20 cellular contexts compared by ENCODE assay signal in genomic region chr6:36326351-36326995, GRCh38. TPM values are rescaled to one million over a fixed set of nuclear protein-coding genes. Genes with fewer than 3 reads are reported as not detected.
A peak's percentile ranks its signal among the peaks of the same experiment; 100 is the strongest.
DNase-seq lines count a peak whose midpoint lies in the region; ATAC-seq, FAIRE-seq and TF ChIP-seq lines count a peak whose summit lies in the region.
"Had no signal": no experiment of that assay in that cellular context is flagged by ENCODE, and none has a peak within 500 bp of the region (broad histone marks: within the 10 kb centered on the region; RNA-seq: fewer than 3 reads in every experiment).

No MANE protein-coding gene starts in this region.

- BruUV-seq in GM12878 (replicated peaks; lab: Mats Ljungman, UMichigan): no TSS peak

- DNase-seq in NCI-H524 (lab: John Stamatoyannopoulos, UW) (peak; percentile 45 to 63), NCI-H524 treated with DMSO at 0.1 percent for 48 hours (lab: John Stamatoyannopoulos, UW) (no peak), GM12878 (ENCODE audit: low read depth, low spot score) (no peak), left lung (peak in 1 of 2 donors; percentile 52), sciatic nerve (ENCODE audit: low spot score) (no peak)
- no peak for DNase-seq in activated T-cell treated with anti-CD3 and anti-CD28 coated beads, Interleukin-2, amount 50 U/mL, for 48 hours
- DNase-seq: activated CD4-positive, alpha-beta T cell treated with anti-CD3 and anti-CD28 coated beads for 36 hours; activated naive CD8-positive, alpha-beta T cell treated with anti-CD3 and anti-CD28 coated beads, Interleukin-2, amount 10 ng/mL, durations not matched to agents 7 days and 5 days; GOT3; hippocampal formation; NCI-H1105 treated with DMSO at 0.1 percent for 48 hours; NCI-H774; RPMI8226; small intestine; T-helper 2 cell had no signal

- no peak overlapping the region for H2AFZ ChIP-seq in GM12878 (ENCODE audit: control insufficient read depth, low read depth, low read length)

- TF ChIP-seq EP300 in GM12878 (IDR thresholded peaks at IDR 0.05; ENCODE audit: borderline replicate concordance in 1 of 2, control insufficient read depth in 1 of 2, low read depth in 2 of 2, low read length in 2 of 2): no peak

- no peaks in the 10 kb centered on the region for H3K79me2 ChIP-seq in GM12878 (ENCODE audit: control insufficient read depth, insufficient read depth, low read length)

- no peak overlapping the region for H3K4me2 ChIP-seq in GM12878 (ENCODE audit: control insufficient read depth, insufficient read depth)

- FAIRE-seq in GM12878 (lab: Jason Lieb, UNC): no peak
- FAIRE-seq: small intestine had no signal

- POLR2A ChIA-PET in GM12878 (lab: Charles Lee): interaction anchor here (1.1 to 1.7 kb wide), 2 partner anchors 11 to 34 kb away, joined by 3 to 4 read pairs; no protein-coding TSS in a partner anchor

- H3K9me3 ChIP-seq in GM12878 (replicated peaks; ENCODE audit: control insufficient read depth, insufficient read depth, low read length): no peaks in the 10 kb centered on the region
- H3K9me3 ChIP-seq in left lung: no peaks in the 10 kb centered on the region
- H3K9me3 ChIP-seq: neutrophil had no signal

- in situ Hi-C loops in GM12878 (cut with MboI): no loop called here

- 33% methylated on average over 7 of the region's 7 CpGs for WGBS in GM12878 (ENCODE audit: insufficient coverage, insufficient replicate concordance, low lambda C conversion rate, missing lambda C conversion rate)

- no peak for TF ChIP-seq POLR2A in GM12878 (IDR thresholded peaks at IDR 0.05; ENCODE audit: low read depth, low read length)

- H3K36me3 ChIP-seq in GM12878 (ENCODE audit: control insufficient read depth in 2 of 2, insufficient read depth in 2 of 2, low read length in 1 of 2): no peaks in the 10 kb centered on the region
- no peaks in the 10 kb centered on the region for H3K36me3 ChIP-seq in left lung
- H3K36me3 ChIP-seq: neutrophil had no signal

- H3K27me3 ChIP-seq in GM12878 (replicated peaks in 1 of 2; ENCODE audit: control insufficient read depth in 2 of 2, insufficient read depth in 2 of 2, low read length in 1 of 2): 0 out of 4 replicates have a peak, but pooled peaks cover 0 to 3% of the 10 kb centered on the region in 2 experiments
- H3K27me3 ChIP-seq in left lung: peaks cover 0 to 25% of the 10 kb centered on the region in 2 donors
- H3K27me3 ChIP-seq: neutrophil had no signal

- no peak for TF ChIP-seq RAD21 in GM12878 (IDR thresholded peaks at IDR 0.05; ENCODE audit: insufficient read depth, low read depth, low read length)

- no peak overlapping the region for H3K4me3 ChIP-seq in GM12878
- H3K4me3 ChIP-seq in left lung: no peak overlapping the region

- no peaks in the 10 kb centered on the region for H4K20me1 ChIP-seq in GM12878 (ENCODE audit: control insufficient read depth, insufficient read depth)

- H3K9ac ChIP-seq in GM12878 (ENCODE audit: control insufficient read depth, insufficient read depth, low read length): no peak overlapping the region

- TF ChIP-seq CTCF in GM12878 (IDR thresholded peaks at IDR 0.05 in 2 of 3, conservative IDR thresholded peaks at IDR 0.05 in 1 of 3; ENCODE audit: control insufficient read depth in 2 of 3, extremely low read depth in 1 of 3, insufficient read depth in 1 of 3, low read depth in 3 of 3, low read length in 3 of 3): no peak
- no peak for TF ChIP-seq CTCF in left lung (IDR thresholded peaks at IDR 0.05)

- ATAC-seq in GM12878 (no peak), left lung (peak; percentile 60), sciatic nerve (peak; percentile 91), HG02973 (IDR thresholded peaks at IDR 0.05; ENCODE audit: unreplicated experiment) (no peak), HG03045 (IDR thresholded peaks at IDR 0.05; ENCODE audit: unreplicated experiment) (no peak)
- ATAC-seq: activated CD4-positive, alpha-beta T cell treated with anti-CD3 and anti-CD28 coated beads for 36 hours had no signal

- no peak overlapping the region for H3K27ac ChIP-seq in GM12878 (ENCODE audit: control insufficient read depth, insufficient read depth)
- H3K27ac ChIP-seq in left lung: no peak overlapping the region
- H3K27ac ChIP-seq: epithelial cell of prostate, neutrophil had no signal

- SMC1A ChIA-PET in GM12878 (lab: Charles Lee; ENCODE audit: uncharacterized antibody, unreplicated experiment): interaction anchor here (1.3 to 3.3 kb wide), 4 partner anchors 11 to 195 kb away, joined by 4 to 13 read pairs (median 4); partner anchors contain the start of gene BNIP5

- CTCF ChIA-PET in GM12878 (lab: Yijun Ruan, JAX): interaction anchor here (0.6 to 4.2 kb wide), 8 partner anchors 7 to 33 kb away, joined by 3 to 19 read pairs (median 4); partner anchors contain the start of gene BNIP5

- RAD21 ChIA-PET in GM12878 (lab: Charles Lee; ENCODE audit: unreplicated experiment): interaction anchor here (1.2 to 3.2 kb wide), 2 partner anchors 11 to 32 kb away, joined by 3 to 12 read pairs; partner anchors contain the start of gene BNIP5

- intact Hi-C loops in GM12878 (cut with micrococcal nuclease; ENCODE audit: unreplicated experiment) (no loop called here), left lung (cut with DNase I) (no loop called here), sciatic nerve (cut with DNase I) (no loop called here)

- no peaks in the 10 kb centered on the region for H3K4me1 ChIP-seq in GM12878 (ENCODE audit: control insufficient read depth, insufficient read depth, low read length)
- no peaks in the 10 kb centered on the region for H3K4me1 ChIP-seq in left lung

TF ChIP-seq in GM12878, 131 proteins besides CTCF, POLR2A, EP300 and RAD21:
- 0 out of 2 replicates have a peak, but pooled peaks have one; percentile 27 for TF ChIP-seq BMI1 (IDR thresholded peaks at IDR 0.05; ENCODE audit: borderline replicate concordance)
- no peak for TF ChIP-seq IRF3 (IDR thresholded peaks at IDR 0.05)

RNA-seq across cellular contexts. Expression of gene BNIP5, which starts 10.2 kb away (rescaled TPM):
- 0.48 and 0.86 TPM in 2 replicates for total RNA-seq in GM12878 (2013; cell fraction: nucleolus; rRNA removed)
- total RNA-seq in GM12878 (2014; rRNA removed) (0.05 and 0.06 TPM in 2 replicates), GM12878 (2014; rRNA removed; fragmentation: Illumina TruSeq; extraction: Trizol) (0.04 and 0.09 TPM in 2 replicates), GM12878 (2021) (0.08 and 0.13 TPM in 2 replicates), left lung (under 1 TPM in 1 of 2 donors, not detected in 1; 0.26 TPM), sciatic nerve (not detected)
- 0.08 TPM for polyA plus RNA-seq in GM12878 (2011; ENCODE audit: low read depth)
- polyA plus RNA-seq in GM12878 (2011; rRNA removed) (0.36 and 0.68 TPM in 2 replicates), GM12878 (2014; fragmentation: Illumina TruSeq; extraction: Trizol) (0.09 and 0.16 TPM in 2 replicates), GM12878 (2014; fragmentation: Nextera tagmentation; extraction: Ambion mirVana) (under 1 TPM in 1 of 2 experiments, not detected in 1; 0.02 TPM), GM12878 (2014; rRNA removed) (0.03 and 0.04 TPM in 2 replicates), GM12878 (2016; fragmentation: Nextera tagmentation; extraction: Ambion mirVana) (under 1 TPM in 1 of 2 experiments, not detected in 1; 0.04 TPM)
- polyA plus RNA-seq in GM12878 (2011; cell fraction: cytosol; rRNA removed): 0.35 and 0.40 TPM in 2 replicates
- 0.23 and 0.40 TPM in 2 replicates for polyA plus RNA-seq in GM12878 (2011; cell fraction: nucleus; rRNA removed)
- polyA plus RNA-seq in GM12878 (2012): 0.12 and 0.13 TPM in 2 replicates
- 0.21 and 0.29 TPM in 2 replicates for polyA minus RNA-seq in GM12878 (2011; rRNA and poly(A)+ RNA removed)
- polyA minus RNA-seq in GM12878 (2011; cell fraction: cytosol; rRNA and poly(A)+ RNA removed): not detected in 2 replicates
- 0.10 and 0.12 TPM in 2 replicates for polyA minus RNA-seq in GM12878 (2011; cell fraction: nucleus; rRNA and poly(A)+ RNA removed)
- total RNA-seq: activated CD4-positive, alpha-beta T cell treated with anti-CD3 and anti-CD28 coated beads for 36 hours; activated naive CD8-positive, alpha-beta T cell treated with anti-CD3 and anti-CD28 coated beads, Interleukin-2, amount 10 ng/mL, durations not matched to agents 7 days and 5 days; liver had no signal
- polyA plus RNA-seq: liver had no signal

RNA-seq across cellular contexts. Expression of gene PNPLA1, which starts 56.6 kb away (rescaled TPM):
- 0.20 TPM in 1 of 2 replicates, not detected in the other for total RNA-seq in GM12878 (2013; cell fraction: nucleolus; rRNA removed)
- total RNA-seq in GM12878 (2014; rRNA removed) (not detected in 2 replicates), GM12878 (2014; rRNA removed; fragmentation: Illumina TruSeq; extraction: Trizol) (not detected in 2 replicates), GM12878 (2021) (not detected in 2 replicates), left lung (1 to 10 TPM in 1 of 2 donors, not detected in 1; 2.0 TPM), sciatic nerve (0.22 TPM)
- not detected for polyA plus RNA-seq in GM12878 (2011; ENCODE audit: low read depth)
- polyA plus RNA-seq in GM12878 (2011; rRNA removed) (not detected in 2 replicates), GM12878 (2014; fragmentation: Illumina TruSeq; extraction: Trizol) (0.04 TPM in 1 of 2 replicates, not detected in the other), GM12878 (2014; fragmentation: Nextera tagmentation; extraction: Ambion mirVana) (not detected), GM12878 (2014; rRNA removed) (not detected in 2 replicates), GM12878 (2016; fragmentation: Nextera tagmentation; extraction: Ambion mirVana) (not detected)
- polyA plus RNA-seq in GM12878 (2011; cell fraction: cytosol; rRNA removed): not detected in 2 replicates
- 0.07 TPM in 1 of 2 replicates, not detected in the other for polyA plus RNA-seq in GM12878 (2011; cell fraction: nucleus; rRNA removed)
- polyA plus RNA-seq in GM12878 (2012): not detected in 2 replicates
- polyA minus RNA-seq in GM12878 (2011; rRNA and poly(A)+ RNA removed): 0.22 TPM in 1 of 2 replicates, not detected in the other
- not detected in 2 replicates for polyA minus RNA-seq in GM12878 (2011; cell fraction: cytosol; rRNA and poly(A)+ RNA removed)
- not detected in 2 replicates for polyA minus RNA-seq in GM12878 (2011; cell fraction: nucleus; rRNA and poly(A)+ RNA removed)
- total RNA-seq: activated CD4-positive, alpha-beta T cell treated with anti-CD3 and anti-CD28 coated beads for 36 hours; activated naive CD8-positive, alpha-beta T cell treated with anti-CD3 and anti-CD28 coated beads, Interleukin-2, amount 10 ng/mL, durations not matched to agents 7 days and 5 days had no signal

Comparison
In these comparisons a context has a peak if more than half of its experiments do, and no peak if none do; other contexts are left out.
1. DNase-seq: peak in NCI-H524 (2 of 2); none in NCI-H524 treated with DMSO at 0.1 percent for 48 hours (single experiment), GM12878 (single experiment), sciatic nerve (single experiment) and activated T-cell treated with anti-CD3 and anti-CD28 coated beads, Interleukin-2, amount 50 U/mL, for 48 hours (0 of 2).
2. ATAC-seq: peak in left lung (single experiment) and sciatic nerve (single experiment); none in GM12878 (single experiment), HG02973 (single experiment) and HG03045 (single experiment).